10 cellular contexts compared by ENCODE assay signal in the genomic region with DNA sequence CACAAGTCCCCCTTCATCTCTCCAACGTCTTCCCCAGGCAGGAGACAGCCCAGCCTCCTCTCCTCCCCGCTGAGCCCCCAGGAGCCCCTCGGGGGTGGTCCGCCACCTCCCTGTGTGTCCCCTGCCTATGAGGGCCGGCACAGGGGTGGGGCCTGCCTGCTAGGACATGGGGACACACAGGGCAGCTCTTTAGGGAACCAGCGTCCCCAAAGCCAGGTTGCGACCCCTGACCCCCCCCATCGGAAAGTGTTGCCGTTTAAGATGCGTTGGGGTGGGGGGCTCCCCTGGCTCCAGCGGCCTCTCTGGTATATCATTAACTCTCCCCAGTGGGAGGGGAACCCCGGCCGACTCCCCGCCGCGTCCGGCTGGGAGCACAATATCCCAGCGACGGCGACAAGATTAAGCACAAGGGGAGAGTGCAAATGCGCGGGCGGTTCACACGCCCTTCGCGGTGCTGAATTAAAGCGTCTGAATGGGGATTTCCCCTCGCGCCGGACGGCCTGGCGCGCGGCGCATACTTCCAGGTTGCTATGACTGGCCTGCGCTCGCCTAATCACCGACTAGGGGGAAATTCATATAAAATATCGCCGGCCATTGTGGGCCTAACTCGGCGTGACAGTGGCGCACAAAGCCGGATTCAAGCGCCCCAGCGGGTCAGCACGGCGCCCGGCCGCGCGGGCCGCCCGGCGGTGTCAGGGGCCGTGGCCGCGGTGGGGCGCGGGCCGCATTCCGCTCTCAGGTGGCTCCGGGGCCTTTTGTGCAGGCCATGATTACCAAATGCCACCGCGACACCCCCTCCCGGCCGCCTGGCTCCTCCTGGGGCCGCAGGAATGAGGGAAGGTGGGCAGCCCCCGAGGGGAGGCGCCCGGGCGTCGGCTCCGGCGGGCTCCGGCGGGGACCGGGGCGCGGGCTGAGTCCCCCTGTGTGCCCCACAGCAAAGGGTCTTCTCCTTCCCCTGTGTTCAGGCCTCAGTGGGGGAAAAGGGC. TPM values are rescaled to one million over a fixed set of nuclear protein-coding genes. Genes with fewer than 3 reads are reported as not detected.
A peak's percentile ranks its signal among the peaks of the same experiment; 100 is the strongest.
DNase-seq lines count a peak whose midpoint lies in the region; ATAC-seq and TF ChIP-seq lines count a peak whose summit lies in the region.
"Had no signal": no experiment of that assay in that cellular context is flagged by ENCODE, and none has a peak within 500 bp of the region (broad histone marks: within the 10 kb centered on the region; RNA-seq: fewer than 3 reads in every experiment).

No MANE protein-coding gene starts in this region.

- CTCF ChIA-PET in GM10248 (lab: Yijun Ruan, JAX), result no interaction called here

- 1 to 8% methylated on average over 17 to 78 of the region's 80 CpGs for whole genome bisulfite sequencing in testis, 2 donors

- no peaks in the 10 kb centered on the region for H3K36me3 ChIP-seq in testis (ENCODE audit: low read depth, missing control alignments)

- intact Hi-C loops in posterior vena cava (cut with DNase I), result no loop called here
- intact Hi-C loops in testis (cut with DNase I; ENCODE audit: low total_unique reads), result no loop called here

- no peaks in the 10 kb centered on the region for H3K4me1 ChIP-seq in testis

- no peaks in the 10 kb centered on the region for H3K27me3 ChIP-seq in testis

- TF ChIP-seq CTCF in GM10248 (IDR thresholded peaks at IDR 0.05; ENCODE audit: control extremely low read depth, extremely low read depth, low read depth, missing control alignments), result no peak
- no peak for TF ChIP-seq CTCF in epithelial cell of proximal tubule (conservative IDR thresholded peaks at IDR 0.05; ENCODE audit: low read depth, low read length)
- no peak for TF ChIP-seq CTCF in testis (IDR thresholded peaks at IDR 0.05)

- POLR2A ChIA-PET in GM10248 (lab: Yijun Ruan, JAX), result no interaction called here

- H3K9me3 ChIP-seq in testis, result no peaks in the 10 kb centered on the region

- peak; percentile 84 for DNase-seq in GM10248 (ENCODE audit: extremely low spot score)
- peak; percentile 66 for DNase-seq in RPMI8226
- no peak for DNase-seq in epithelial cell of proximal tubule (ENCODE audit: low read depth)
- DNase-seq in posterior vena cava (ENCODE audit: low spot score), result peak; percentile 77
- DNase-seq in testis, result no peak
- DNase-seq in NCI-H1048 (lab: John Stamatoyannopoulos, UW), result no peak
- no peak for DNase-seq in NCI-H128 (lab: John Stamatoyannopoulos, UW; ENCODE audit: unreplicated experiment)

- H3K4me3 ChIP-seq in epithelial cell of proximal tubule (ENCODE audit: low read depth, low read length) (peak overlapping the region; percentile 4), testis (peak overlapping the region in 1 of 2 donors; percentile 6)

- peak; percentile 88 for ATAC-seq in GM21717 (IDR thresholded peaks at IDR 0.05; ENCODE audit: unreplicated experiment)
- ATAC-seq: HCT116 had no signal

- H3K27ac ChIP-seq in testis, result no peak overlapping the region

- TF ChIP-seq POLR2A in testis (IDR thresholded peaks at IDR 0.05), result no peak

RNA-seq across cellular contexts. Expression of a gene that starts 30.9 kb away (rescaled TPM):
- not detected in 2 replicates for total RNA-seq in epithelial cell of proximal tubule
- not detected for total RNA-seq in posterior vena cava
- under 1 TPM; 0.08 to 0.19 TPM for total RNA-seq in testis
- polyA plus RNA-seq in testis (ENCODE audit: insufficient read depth, low read depth, low replicate concordance), result 0.13 TPM
- total RNA-seq: temporal lobe had no signal

RNA-seq across cellular contexts. Expression of a gene that starts 44.8 kb away (rescaled TPM):
- total RNA-seq in epithelial cell of proximal tubule (303 and 476 TPM in 2 replicates), posterior vena cava (100 to 1,000 TPM; 300 to 342 TPM), testis (100 to 1,000 TPM; 426 to 488 TPM)
- polyA plus RNA-seq in testis (ENCODE audit: insufficient read depth, low read depth, low replicate concordance), result 637 TPM

Comparison
In these comparisons a context has a peak if more than half of its experiments do, and no peak if none do; other contexts are left out.
1. DNase-seq: peak in GM10248 (single experiment), RPMI8226 (single experiment) and posterior vena cava (single experiment); none in epithelial cell of proximal tubule (single experiment), testis (single experiment), NCI-H1048 (single experiment) and NCI-H128 (single experiment).